32 cellular contexts compared by ENCODE assay signal in genomic region chr10:96600337-96600736, GRCh38.
"Had no signal": no experiment of that assay in that cellular context is flagged by ENCODE, and none has a peak within 500 bp of the region (broad histone marks: within the 10 kb centered on the region; RNA-seq: fewer than 3 reads in every experiment).

No MANE protein-coding gene starts in this region.

- H3K9me3 ChIP-seq: SJCRH30 had no signal

- H3K4me2 ChIP-seq: KMS-11 had no signal

- H3K9ac ChIP-seq: KMS-11 had no signal

- H3K36me3 ChIP-seq: SJCRH30, WERI-Rb-1 had no signal

- H3K4me3 ChIP-seq: SJCRH30, SK-N-MC had no signal

- H3K27me3 ChIP-seq: SJCRH30 had no signal

- FAIRE-seq: bronchial epithelial cell had no signal

- DNase-seq: activated CD4-positive, alpha-beta memory T cell treated with anti-CD3 and anti-CD28 coated beads, Interleukin-2, amount 10 ng/mL, durations not matched to agents 7 days and 5 days; activated CD4-positive, alpha-beta T cell treated with anti-CD3 and anti-CD28 coated beads for 1 hour; activated CD4-positive, alpha-beta T cell treated with anti-CD3 and anti-CD28 coated beads for 48 hours; activated CD4-positive, CD25-positive, alpha-beta regulatory T cell; activated CD8-positive, alpha-beta memory T cell treated with anti-CD3 and anti-CD28 coated beads for 24 hours; activated CD8-positive, alpha-beta memory T cell treated with anti-CD3 and anti-CD28 coated beads, Interleukin-2, amount 10 ng/mL, durations not matched to agents 7 days and 5 days; activated CD8-positive, alpha-beta memory T cell treated with anti-CD3 and anti-CD28 coated beads, Interleukin-2, amount 50 U/mL, for 48 hours; activated effector memory CD4-positive, alpha-beta T cell treated with Interleukin-2 at 50 U/mL for 16 hours; activated naive CD4-positive, alpha-beta T cell treated with anti-CD3 and anti-CD28 coated beads, Interleukin-2, amount 10 ng/mL, durations not matched to agents 7 days and 5 days; activated naive CD8-positive, alpha-beta T cell treated with anti-CD3 and anti-CD28 coated beads, Interleukin-2, amount 50 U/mL, for 24 hours; activated T-cell treated with anti-CD3 and anti-CD28 coated beads, Interleukin-2, amount 50 U/mL, for 48 hours; anterior cingulate cortex; caudate nucleus; MM.1S; NCI-H1092 treated with DMSO at 0.1 percent for 48 hours; NCI-H1417; NCI-H187 treated with DMSO at 0.1 percent for 48 hours; NCI-H2081; NCI-H2171 treated with DMSO at 0.1 percent for 48 hours; NCI-H2227 treated with DMSO at 0.1 percent for 48 hours; NCI-H446; NCI-H524; NCI-H69; NCI-H82; SHP77; SJCRH30; T1000; WERI-Rb-1 had no signal

- ATAC-seq: activated CD8-positive, alpha-beta memory T cell treated with anti-CD3 and anti-CD28 coated beads, Interleukin-2, amount 10 ng/mL, durations not matched to agents 7 days and 5 days; activated naive CD8-positive, alpha-beta T cell treated with anti-CD3 and anti-CD28 coated beads, Interleukin-2, amount 50 U/mL, for 24 hours; Panc1 had no signal

- H3K27ac ChIP-seq: KMS-11, SJCRH30, SK-N-MC, WERI-Rb-1 had no signal
